Comparison of ENCODE assay signal across 1 cellular context in genomic region chr3:158693866-158694456, GRCh38. TPM values are rescaled to one million over a fixed set of nuclear protein-coding genes. Genes with fewer than 3 reads are reported as not detected.
"Had no signal": no experiment of that assay in that cellular context is flagged by ENCODE, and none has a peak within 500 bp of the region (broad histone marks: within the 10 kb centered on the region; RNA-seq: fewer than 3 reads in every experiment).

No MANE protein-coding gene starts in this region.

RNA-seq across cellular contexts. Expression of gene LXN, which starts 21.5 kb away (rescaled TPM):
- total RNA-seq: HT1080 had no signal

RNA-seq across cellular contexts. Expression of gene RARRES1, which starts 38.3 kb away (rescaled TPM):
- total RNA-seq: HT1080 had no signal
